In genomic region chr19:30449673-30450072, GRCh38 we compare ENCODE assay signal across 15 cellular contexts.
DNase-seq lines count a peak whose midpoint lies in the region; ATAC-seq and TF ChIP-seq lines count a peak whose summit lies in the region.
"Had no signal": no experiment of that assay in that cellular context is flagged by ENCODE, and none has a peak within 500 bp of the region (broad histone marks: within the 10 kb centered on the region; RNA-seq: fewer than 3 reads in every experiment).

No MANE protein-coding gene starts in this region.

- H2AFZ ChIP-seq in fibroblast of lung (ENCODE audit: low read length) (no peak overlapping the region), Karpas-422 (ENCODE audit: low read length) (no peak overlapping the region)

- H3K4me3 ChIP-seq in left ventricle myocardium inferior (peak overlapping the region; percentile 52), fibroblast of lung (replicated peaks in 1 of 4; ENCODE audit: control extremely low read depth in 1 of 4, insufficient read depth in 1 of 4, low read depth in 3 of 4, low read length in 4 of 4) (peak overlapping the region in 2 of 4 experiments; percentile 44 to 50), upper lobe of right lung (peak overlapping the region; percentile 20), Karpas-422 (ENCODE audit: low read length) (no peak overlapping the region)
- H3K4me3 ChIP-seq: right lobe of liver had no signal

- H4K20me1 ChIP-seq in fibroblast of lung (ENCODE audit: control insufficient read depth, extremely low read depth, insufficient read depth, low read length) (no peaks in the 10 kb centered on the region), Karpas-422 (ENCODE audit: insufficient read depth, low read depth, low read length) (no peaks in the 10 kb centered on the region)

- no peaks in the 10 kb centered on the region for H3K27me3 Mint-ChIP-seq in neural crest cell (ENCODE audit: low read depth)
- H3K27me3 Mint-ChIP-seq: IgD-negative memory B cell; stimulated activated naive B cell treated with anti-CD40 and anti-IgM and Interleukin-4, amounts not matched to agents 10 μg/mL and 1 μg/mL and 100 μg/mL, for 72 hours had no signal

- intact Hi-C loops in left ventricle myocardium inferior (cut with micrococcal nuclease) (no loop called here), cardiac septum (cut with DNase I) (no loop called here), upper lobe of right lung (cut with DNase I) (no loop called here), sciatic nerve (cut with DNase I) (no loop called here)

- peaks cover 58% of the 10 kb centered on the region for H3K4me1 Mint-ChIP-seq in neural crest cell
- H3K4me1 Mint-ChIP-seq: activated naive CD8-positive, alpha-beta T cell treated with anti-CD3 and anti-CD28 coated beads, Interleukin-2, amount 10 ng/mL, durations not matched to agents 7 days and 5 days; stimulated activated naive B cell treated with anti-CD40 and anti-IgM and Interleukin-4, amounts not matched to agents 10 μg/mL and 1 μg/mL and 100 μg/mL, for 72 hours had no signal

- no peaks in the 10 kb centered on the region for H3K9me2 ChIP-seq in Karpas-422 (replicated peaks; ENCODE audit: insufficient read depth, low read length)

- peak overlapping the region; percentile 82 for H3K4me3 Mint-ChIP-seq in neural crest cell
- H3K4me3 Mint-ChIP-seq: activated naive CD8-positive, alpha-beta T cell treated with anti-CD3 and anti-CD28 coated beads, Interleukin-2, amount 10 ng/mL, durations not matched to agents 7 days and 5 days; IgD-negative memory B cell had no signal

- DNase-seq in left ventricle myocardium inferior (no peak), cardiac septum (ENCODE audit: low spot score) (no peak), fibroblast of lung (ENCODE audit: low read depth in 2 of 2) (peak in 1 of 2 donors; percentile 1), neural crest cell (ENCODE audit: low read depth, low spot score) (peak; percentile 28), upper lobe of right lung (peak; percentile 0), NCI-H1048 (lab: John Stamatoyannopoulos, UW) (no peak), Karpas-422 (no peak), sciatic nerve (ENCODE audit: low spot score) (no peak)
- DNase-seq: activated naive CD8-positive, alpha-beta T cell treated with anti-CD3 and anti-CD28 coated beads, Interleukin-2, amount 10 ng/mL, durations not matched to agents 7 days and 5 days; cortex of kidney; GF-D8; naive B cell; stimulated activated naive B cell treated with anti-CD40 and anti-IgM and Interleukin-4, amounts not matched to agents 10 μg/mL and 1 μg/mL and 100 μg/mL, for 72 hours had no signal

- no peaks in the 10 kb centered on the region for H3K36me3 Mint-ChIP-seq in neural crest cell (ENCODE audit: low read depth)
- H3K36me3 Mint-ChIP-seq: activated naive CD8-positive, alpha-beta T cell treated with anti-CD3 and anti-CD28 coated beads, Interleukin-2, amount 10 ng/mL, durations not matched to agents 7 days and 5 days; IgD-negative memory B cell; naive B cell; stimulated activated naive B cell treated with anti-CD40 and anti-IgM and Interleukin-4, amounts not matched to agents 10 μg/mL and 1 μg/mL and 100 μg/mL, for 72 hours had no signal

- H3K9me3 ChIP-seq in left ventricle myocardium inferior (replicated peaks) (no peaks in the 10 kb centered on the region), fibroblast of lung (ENCODE audit: control insufficient read depth, insufficient read depth, low read depth, low read length) (no peaks in the 10 kb centered on the region), upper lobe of right lung (no peaks in the 10 kb centered on the region), Karpas-422 (ENCODE audit: low read length) (no peaks in the 10 kb centered on the region)
- H3K9me3 ChIP-seq: right lobe of liver had no signal

- H3K27ac Mint-ChIP-seq in neural crest cell (ENCODE audit: unreplicated experiment), result peak overlapping the region; percentile 93
- H3K27ac Mint-ChIP-seq: activated naive CD8-positive, alpha-beta T cell treated with anti-CD3 and anti-CD28 coated beads, Interleukin-2, amount 10 ng/mL, durations not matched to agents 7 days and 5 days; IgD-negative memory B cell; stimulated activated naive B cell treated with anti-CD40 and anti-IgM and Interleukin-4, amounts not matched to agents 10 μg/mL and 1 μg/mL and 100 μg/mL, for 72 hours had no signal

- H3K9ac ChIP-seq in fibroblast of lung (ENCODE audit: insufficient read depth, low read length) (no peak overlapping the region), Karpas-422 (ENCODE audit: low read length) (no peak overlapping the region)

- H3K79me2 ChIP-seq in fibroblast of lung (ENCODE audit: control insufficient read depth, insufficient read depth, low read length) (no peaks in the 10 kb centered on the region), Karpas-422 (ENCODE audit: low read length) (no peaks in the 10 kb centered on the region)

- TF ChIP-seq CTCF in left ventricle myocardium inferior (IDR thresholded peaks at IDR 0.05; ENCODE audit: borderline replicate concordance) (no peak), fibroblast of lung (conservative IDR thresholded peaks at IDR 0.05 in 1 of 2, IDR thresholded peaks at IDR 0.05 in 1 of 2; ENCODE audit: low read depth in 1 of 2, low read length in 2 of 2) (no peak), neural crest cell (conservative IDR thresholded peaks at IDR 0.05) (no peak), upper lobe of right lung (IDR thresholded peaks at IDR 0.05) (no peak)

- H3K4me2 ChIP-seq in fibroblast of lung (ENCODE audit: extremely low read depth, insufficient read depth, low read length) (peak overlapping the region; percentile 52), Karpas-422 (ENCODE audit: low read depth, low read length, poor library complexity, severe bottlenecking) (no peak overlapping the region)

- H3K36me3 ChIP-seq in left ventricle myocardium inferior (no peaks in the 10 kb centered on the region), fibroblast of lung (ENCODE audit: control insufficient read depth, insufficient read depth, low read length) (no peaks in the 10 kb centered on the region), upper lobe of right lung (no peaks in the 10 kb centered on the region), Karpas-422 (ENCODE audit: insufficient read depth, low read length) (no peaks in the 10 kb centered on the region)
- H3K36me3 ChIP-seq: right lobe of liver had no signal

- H3K27me3 ChIP-seq in left ventricle myocardium inferior (ENCODE audit: low read depth), result peaks cover 32% of the 10 kb centered on the region
- no peaks in the 10 kb centered on the region for H3K27me3 ChIP-seq in fibroblast of lung (ENCODE audit: control insufficient read depth, insufficient read depth, low read length)
- no peaks in the 10 kb centered on the region for H3K27me3 ChIP-seq in upper lobe of right lung
- 0 out of 2 replicates have a peak, but pooled peaks cover 3% of the 10 kb centered on the region for H3K27me3 ChIP-seq in Karpas-422 (ENCODE audit: low read length)

- ATAC-seq in upper lobe of right lung, result no peak
- ATAC-seq in sciatic nerve, result no peak
- ATAC-seq: stimulated activated naive B cell treated with anti-CD40 and anti-IgM and Interleukin-4, amounts not matched to agents 10 μg/mL and 1 μg/mL and 100 μg/mL, for 72 hours had no signal

- H3K27ac ChIP-seq in left ventricle myocardium inferior (replicated peaks) (peak overlapping the region; percentile 48), fibroblast of lung (ENCODE audit: insufficient read depth, low read length) (no peak overlapping the region), upper lobe of right lung (no peak overlapping the region), Karpas-422 (ENCODE audit: low read length) (no peak overlapping the region)
- H3K27ac ChIP-seq: right lobe of liver had no signal

- H3K9me3 Mint-ChIP-seq in neural crest cell, result no peaks in the 10 kb centered on the region
- H3K9me3 Mint-ChIP-seq: activated naive CD8-positive, alpha-beta T cell treated with anti-CD3 and anti-CD28 coated beads, Interleukin-2, amount 10 ng/mL, durations not matched to agents 7 days and 5 days; stimulated activated naive B cell treated with anti-CD40 and anti-IgM and Interleukin-4, amounts not matched to agents 10 μg/mL and 1 μg/mL and 100 μg/mL, for 72 hours had no signal

- H3K4me1 ChIP-seq in left ventricle myocardium inferior, result peaks cover 4% of the 10 kb centered on the region
- no peaks in the 10 kb centered on the region for H3K4me1 ChIP-seq in fibroblast of lung (ENCODE audit: control insufficient read depth, extremely low read depth, insufficient read depth, low read length)
- H3K4me1 ChIP-seq in upper lobe of right lung, result no peaks in the 10 kb centered on the region
- H3K4me1 ChIP-seq in Karpas-422 (ENCODE audit: low read length), result peaks cover 14% of the 10 kb centered on the region
- H3K4me1 ChIP-seq: right lobe of liver had no signal

Comparison
In these comparisons a context has a peak if more than half of its experiments do, and no peak if none do; other contexts are left out.
1. DNase-seq: peak in neural crest cell (single experiment) and upper lobe of right lung (single experiment); none in left ventricle myocardium inferior (single experiment), cardiac septum (single experiment), NCI-H1048 (single experiment), Karpas-422 (single experiment) and sciatic nerve (single experiment).